8 cellular contexts compared by ENCODE assay signal in genomic region chr11:46845740-46846509, GRCh38. TPM values are rescaled to one million over a fixed set of nuclear protein-coding genes. Genes with fewer than 3 reads are reported as not detected.
A peak's percentile ranks its signal among the peaks of the same experiment; 100 is the strongest.
DNase-seq lines count a peak whose midpoint lies in the region; ATAC-seq and TF ChIP-seq lines count a peak whose summit lies in the region.

Gene CKAP5 (minus strand): TSS chr11:46846280. CDS start chr11:46821231, 25,049 bp downstream.

- no peak for TF ChIP-seq CTCF in right atrium auricular region (IDR thresholded peaks at IDR 0.05)
- no peak for TF ChIP-seq CTCF in prostate gland (IDR thresholded peaks at IDR 0.05)

- intact Hi-C loops in prostate gland (cut with DNase I) = no loop called here

- H3K27ac ChIP-seq in angular gyrus (ENCODE audit: low read depth, low read length) = peak within 1 kb of the TSS; percentile 6
- peak within 1 kb of the TSS; percentile 78 to 84 for H3K27ac ChIP-seq in right atrium auricular region
- peak within 1 kb of the TSS; percentile 56 to 69 for H3K27ac ChIP-seq in prostate gland

- ATAC-seq in GM18498 (IDR thresholded peaks at IDR 0.05; ENCODE audit: unreplicated experiment) (peak; percentile 95), HG02870 (IDR thresholded peaks at IDR 0.05; ENCODE audit: unreplicated experiment) (peak; percentile 93)

- H3K27me3 ChIP-seq in right atrium auricular region (no peaks in the 10 kb centered on the region), prostate gland (replicated peaks; ENCODE audit: insufficient read depth) (no peaks in the 10 kb centered on the region)

- H3K9me3 ChIP-seq in right atrium auricular region (no peaks in the 10 kb centered on the region), prostate gland (no peaks in the 10 kb centered on the region)

- peak; percentile 61 for TF ChIP-seq POLR2A in prostate gland (IDR thresholded peaks at IDR 0.05)

- WGBS in prostate gland = under 1% methylated on average over 53 of the region's 83 CpGs

- H3K36me3 ChIP-seq in right atrium auricular region = no peaks in the 10 kb centered on the region
- H3K36me3 ChIP-seq in prostate gland = no peaks in the 10 kb centered on the region

- DNase-seq in NCI-H146 treated with DMSO at 0.1 percent for 48 hours (lab: John Stamatoyannopoulos, UW; ENCODE audit: unreplicated experiment) = peak; percentile 85
- DNase-seq in T-helper 2 cell = peak; percentile 70 to 91 (median 79)
- peak; percentile 94 for DNase-seq in right atrium auricular region (ENCODE audit: low spot score)
- peak; percentile 89 for DNase-seq in prostate gland (ENCODE audit: low spot score)
- peak; percentile 92 for DNase-seq in ureter (ENCODE audit: low spot score)

- H3K4me1 ChIP-seq in right atrium auricular region (peaks cover 0 to 21% of the 10 kb centered on the region in 2 donors), prostate gland (replicated peaks) (peaks cover 5% of the 10 kb centered on the region)

- peak within 1 kb of the TSS; percentile 90 to 96 for H3K4me3 ChIP-seq in right atrium auricular region
- H3K4me3 ChIP-seq in prostate gland = peak within 1 kb of the TSS; percentile 71 to 80

RNA-seq across cellular contexts. Expression of gene CKAP5, which starts in this region (rescaled TPM):
- 10 to 100 TPM; 30.9 to 43.2 TPM for total RNA-seq in right atrium auricular region
- total RNA-seq in prostate gland = 10 to 100 TPM; 31.6 to 58.8 TPM
- total RNA-seq in ureter = 86.4 TPM

Comparison
In these comparisons a context has a peak if more than half of its experiments do, and no peak if none do; other contexts are left out.
1. Peak in every context shown above with its lines: DNase-seq, ATAC-seq, H3K4me3 ChIP-seq and H3K27ac ChIP-seq.
2. H3K27ac ChIP-seq: peak in every context shown above with its lines; median percentile 81 in right atrium auricular region; 62 in prostate gland; 6 in angular gyrus.